8 cellular contexts compared by ENCODE assay signal in genomic region chr3:3126477-3127431, GRCh38. TPM values are rescaled to one million over a fixed set of nuclear protein-coding genes. Genes with fewer than 3 reads are reported as not detected.
DNase-seq lines count a peak whose midpoint lies in the region; ATAC-seq and TF ChIP-seq lines count a peak whose summit lies in the region.

TSS of gene TRNT1 (plus strand) at chr3:3126940. CDS start at chr3:3129041, 2,101 bp downstream.

- peak within 1 kb of the TSS; percentile 93 for H3K18ac ChIP-seq in H9 (ENCODE audit: insufficient read length, low read depth, low read length)

- no peaks in the 10 kb centered on the region for H3K79me1 ChIP-seq in H9 (ENCODE audit: insufficient read depth, low read depth, low read length, poor library complexity, severe bottlenecking)

- no peak within 1 kb of the TSS for H2BK20ac ChIP-seq in H9 (ENCODE audit: low read depth, low read length, poor library complexity, severe bottlenecking)

- H3K27me3 Mint-ChIP-seq in H9 (ENCODE audit: low read depth) (no peaks in the 10 kb centered on the region; the same call in 1 of the 2 replicates), nephron (ENCODE audit: low read depth) (no peaks in the 10 kb centered on the region)

- no peaks in the 10 kb centered on the region for H3K4me1 ChIP-seq in ES-I3 (ENCODE audit: insufficient read depth, low read length)
- no peaks in the 10 kb centered on the region for H3K4me1 ChIP-seq in H9 (ENCODE audit: insufficient read depth, low read length)

- peak within 1 kb of the TSS; percentile 88 to 98 (median 95) for H3K27ac Mint-ChIP-seq in H9
- H3K27ac Mint-ChIP-seq in nephron: peak within 1 kb of the TSS; percentile 92 to 99 (median 99)

- H2AK5ac ChIP-seq in H9 (ENCODE audit: insufficient read length, low read length): no peak within 1 kb of the TSS

- no peak within 1 kb of the TSS for H2BK5ac ChIP-seq in H9 (ENCODE audit: insufficient read length, low read length)

- peak within 1 kb of the TSS; percentile 51 for H3K27ac ChIP-seq in H9 (ENCODE audit: insufficient read length, low read depth, low read length)

- DNase-seq in H9 (peak; percentile 93), M059J (ENCODE audit: low read depth) (peak; percentile 85), SHP77 treated with DMSO at 0.1 percent for 48 hours (lab: John Stamatoyannopoulos, UW) (peak; percentile 59), fibroblast of the aortic adventitia (ENCODE audit: low read depth) (peak; percentile 91)
- DNase-seq in activated effector memory CD4-positive, alpha-beta T cell treated with anti-CD3 and anti-CD28 coated beads, Interleukin-2, amount 50 U/mL, for 16 hours: peak; percentile 98
- DNase-seq in stimulated activated naive CD8-positive, alpha-beta T cell treated with anti-CD3 and anti-CD28 coated beads, Interleukin-15, Interleukin-2, amounts not matched to agents 100 U/mL and 50 U/mL, for 24 hours: peak; percentile 98

- H3K9ac ChIP-seq in ES-I3 (ENCODE audit: low read depth, low read length) (peak within 1 kb of the TSS; percentile 94), H9 (ENCODE audit: extremely low read depth, insufficient read length, low read length) (peak within 1 kb of the TSS; percentile 83)

- no peak within 1 kb of the TSS for H4K8ac ChIP-seq in H9 (replicated peaks; ENCODE audit: insufficient read length, low read depth, low read length)

- peak within 1 kb of the TSS; percentile 88 for H3K4me3 ChIP-seq in fibroblast of the aortic adventitia (ENCODE audit: low read depth, low read length)

- H3K9me3 ChIP-seq in ES-I3 (ENCODE audit: control insufficient read depth, insufficient read depth, low read length) (no peaks in the 10 kb centered on the region), H9 (ENCODE audit: control insufficient read depth, low read depth, low read length) (no peaks in the 10 kb centered on the region)

- H2BK15ac ChIP-seq in H9 (ENCODE audit: low read depth, low read length): no peak within 1 kb of the TSS

- H3K27me3 ChIP-seq in H9 (ENCODE audit: insufficient read depth, low read length): no peaks in the 10 kb centered on the region

- H3T11ph ChIP-seq in H9 (ENCODE audit: low read length): peak within 1 kb of the TSS; percentile 0

- peaks cover 19 to 35% (median 27%) of the 10 kb centered on the region in 3 experiments for H3K36me3 Mint-ChIP-seq in H9 (ENCODE audit: insufficient read depth in 1 of 3, low read depth in 3 of 3)
- peaks cover 28% of the 10 kb centered on the region for H3K36me3 Mint-ChIP-seq in nephron (ENCODE audit: low read depth)

- peaks cover 15 to 21% of the 10 kb centered on the region in 2 experiments for H3K4me1 Mint-ChIP-seq in H9
- peaks cover 24% of the 10 kb centered on the region for H3K4me1 Mint-ChIP-seq in nephron

- H3K36me3 ChIP-seq in ES-I3 (ENCODE audit: insufficient read depth, low read length): peaks cover 16% of the 10 kb centered on the region; the same call in 1 of the 2 replicates

- H3K4ac ChIP-seq in H9 (ENCODE audit: low read depth, low read length): peak within 1 kb of the TSS; percentile 95

- peak within 1 kb of the TSS; percentile 79 for H3K4me2 ChIP-seq in H9 (ENCODE audit: insufficient read depth, insufficient read length, low read length)

- H3K23ac ChIP-seq in H9 (ENCODE audit: insufficient read length, low read depth, low read length): no peak within 1 kb of the TSS

- H4K5ac ChIP-seq in H9 (ENCODE audit: insufficient read length, low read depth, low read length): peak within 1 kb of the TSS; percentile 35

- no peak for TF ChIP-seq CTCF in H9 (conservative IDR thresholded peaks at IDR 0.05)
- TF ChIP-seq CTCF in fibroblast of the aortic adventitia (IDR thresholded peaks at IDR 0.05; ENCODE audit: insufficient read depth, low read length): no peak
- TF ChIP-seq CTCF in nephron (IDR thresholded peaks at IDR 0.05; ENCODE audit: unreplicated experiment in 3 of 3): no peak

- no CpG with 5 or more reads among the region's 100 CpGs for WGBS in H9 (ENCODE audit: extremely low coverage, insufficient read length, low lambda C conversion rate)

- peak; percentile 92 for ATAC-seq in stimulated activated naive CD8-positive, alpha-beta T cell treated with anti-CD3 and anti-CD28 coated beads, Interleukin-15, Interleukin-2, amounts not matched to agents 100 U/mL and 50 U/mL, for 24 hours

- peaks cover 8% of the 10 kb centered on the region; the same call in 1 of the 2 replicates for H3K79me2 ChIP-seq in H9 (ENCODE audit: insufficient read depth, low read length)

- peaks cover 13% of the 10 kb centered on the region for H3K23me2 ChIP-seq in H9 (ENCODE audit: insufficient read length, low read depth, low read length, poor library complexity, severe bottlenecking)

- H2BK120ac ChIP-seq in H9 (ENCODE audit: low read depth, low read length, poor library complexity, severe bottlenecking): peak within 1 kb of the TSS; percentile 8

- H2AFZ ChIP-seq in H9 (ENCODE audit: low read length): peak within 1 kb of the TSS; percentile 66

- H3K9me3 Mint-ChIP-seq in H9 (no peaks in the 10 kb centered on the region), nephron (no peaks in the 10 kb centered on the region)

- H3K56ac ChIP-seq in H9 (ENCODE audit: insufficient read length, low read depth, low read length): no peak within 1 kb of the TSS

- peak within 1 kb of the TSS; percentile 98 for H4K91ac ChIP-seq in H9 (ENCODE audit: insufficient read length, low read depth, low read length)

- H3K14ac ChIP-seq in H9 (ENCODE audit: insufficient read depth, low read length): peak within 1 kb of the TSS; percentile 93

- H4K20me1 ChIP-seq in H9 (ENCODE audit: control insufficient read depth, insufficient read depth, insufficient read length): no peaks in the 10 kb centered on the region

- peak within 1 kb of the TSS; percentile 95 to 96 for H3K4me3 Mint-ChIP-seq in H9
- peak within 1 kb of the TSS; percentile 90 to 97 (median 95) for H3K4me3 Mint-ChIP-seq in nephron

- no peak within 1 kb of the TSS for H2BK12ac ChIP-seq in H9 (ENCODE audit: insufficient read length, low read depth, low read length)

RNA-seq across cellular contexts. Expression of gene TRNT1, which starts in this region (rescaled TPM):
- 49.2 and 50.1 TPM in 2 replicates for total RNA-seq in H9 (2021)
- 5.2 and 11.5 TPM in 2 replicates for total RNA-seq in M059J (2014; rRNA removed; shearing (Covaris generic))
- total RNA-seq in fibroblast of the aortic adventitia (ENCODE audit: low replicate concordance): 17.8 and 23.3 TPM in 2 replicates

Comparison
In these comparisons a context has a peak if more than half of its experiments do, and no peak if none do; other contexts are left out.
1. Peak in every context shown above with its lines: DNase-seq, ATAC-seq, H3K4me3 ChIP-seq and H3K27ac ChIP-seq.